33 cellular contexts compared by ENCODE assay signal in the genomic region with DNA sequence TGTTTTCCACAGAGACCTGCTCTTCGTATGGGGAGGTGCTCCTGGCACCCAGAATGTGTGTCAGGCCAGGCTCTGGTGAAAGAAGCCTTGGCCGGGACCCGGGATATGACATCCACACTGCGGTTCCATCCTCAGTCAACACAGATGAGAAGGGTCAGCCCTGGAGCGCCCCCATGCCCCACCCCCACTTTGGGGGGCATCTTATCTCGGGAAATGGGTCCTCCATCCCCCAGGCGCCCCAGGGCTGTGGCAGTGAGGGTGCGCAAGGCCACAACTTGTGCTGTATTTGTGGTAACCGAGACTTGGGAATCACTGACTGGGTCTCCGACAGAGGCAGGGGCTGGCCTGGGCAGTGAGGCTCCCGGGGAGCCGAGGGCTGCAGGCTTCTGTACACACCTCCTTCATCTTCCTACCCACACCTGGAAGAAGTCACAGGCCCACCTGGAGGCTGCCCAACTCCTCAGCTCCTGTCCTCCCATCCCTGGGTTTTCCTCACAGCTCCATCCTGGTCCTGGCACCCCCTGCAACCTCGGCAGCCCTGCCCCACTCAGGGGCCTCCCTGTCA. TPM values are rescaled to one million over a fixed set of nuclear protein-coding genes. Genes with fewer than 3 reads are reported as not detected.
"Had no signal": no experiment of that assay in that cellular context is flagged by ENCODE, and none has a peak within 500 bp of the region (broad histone marks: within the 10 kb centered on the region; RNA-seq: fewer than 3 reads in every experiment).

No MANE protein-coding gene starts in this region.

- ATAC-seq: effector memory CD8-positive, alpha-beta T cell; esophagus mucosa; gastrocnemius medialis; heart left ventricle; left cardiac atrium; left lung; left ventricle myocardium superior; mucosa of descending colon had no signal

- H3K27me3 ChIP-seq: colonic mucosa had no signal

- H3K9me3 ChIP-seq: colonic mucosa, esophagus squamous epithelium, gastrocnemius medialis, heart left ventricle, left lung, mucosa of descending colon had no signal

- H3K4me1 ChIP-seq: colonic mucosa, esophagus squamous epithelium, gastrocnemius medialis, heart left ventricle, left lung, lower lobe of right lung had no signal

- H3K27ac Mint-ChIP-seq: dendritic cell treated with granulocyte-macrophage colony-stimulating factor and Interleukin-4, amounts not matched to agents 40 ng/mL and 50 ng/mL, for 4 days; effector memory CD8-positive, alpha-beta T cell; endodermal cell; immature natural killer cell; mesothelial cell of epicardium had no signal

- H3K9me3 Mint-ChIP-seq: dendritic cell treated with granulocyte-macrophage colony-stimulating factor and Interleukin-4, amounts not matched to agents 40 ng/mL and 50 ng/mL, for 4 days; effector memory CD8-positive, alpha-beta T cell; endodermal cell; immature natural killer cell; mesothelial cell of epicardium; naive B cell had no signal

- H3K36me3 ChIP-seq: colonic mucosa, esophagus squamous epithelium, gastrocnemius medialis, heart left ventricle, left lung, lower lobe of right lung had no signal

- H3K36me3 Mint-ChIP-seq: immature natural killer cell, mesothelial cell of epicardium had no signal

- H3K4me3 ChIP-seq: colonic mucosa, esophagus squamous epithelium, gastrocnemius medialis, heart left ventricle, hepatocyte, left lung, lower lobe of right lung, mucosa of descending colon had no signal

- H3K4me2 ChIP-seq: hepatocyte had no signal

- H2AFZ ChIP-seq: hepatocyte had no signal

- H3K4me1 Mint-ChIP-seq: endodermal cell, immature natural killer cell, mesothelial cell of epicardium had no signal

- DNase-seq: colonic mucosa; cortex of kidney; effector CD8-positive, alpha-beta T cell; effector memory CD8-positive, alpha-beta T cell; erythroblast; esophagus squamous epithelium; foreskin fibroblast; foreskin melanocyte; gastrocnemius medialis; hypothalamus; immature natural killer cell; islet precursor cell; left cardiac atrium; left ventricle myocardium superior; lower lobe of right lung; mesenchymal stem cell; mucosa of descending colon; naive B cell had no signal

- H3K27ac ChIP-seq: colonic mucosa, epithelial cell of prostate, esophagus squamous epithelium, gastrocnemius medialis, heart left ventricle, hepatocyte, left lung, lower lobe of right lung had no signal

- H3K4me3 Mint-ChIP-seq: dendritic cell treated with granulocyte-macrophage colony-stimulating factor and Interleukin-4, amounts not matched to agents 40 ng/mL and 50 ng/mL, for 4 days; effector memory CD8-positive, alpha-beta T cell; endodermal cell; immature natural killer cell; mesothelial cell of epicardium; naive B cell had no signal

RNA-seq across cellular contexts. Expression of a gene that starts 8.0 kb away (rescaled TPM):
- total RNA-seq: dermis microvascular lymphatic vessel endothelial cell, endodermal cell, gastrocnemius medialis, glomerular endothelial cell, heart left ventricle, hepatocyte, kidney epithelial cell, left cardiac atrium, left ventricle myocardium superior, lower leg skin, lung microvascular endothelial cell, mesenteric fat pad, mesothelial cell of epicardium, myocyte had no signal
- polyA plus RNA-seq: heart left ventricle, hepatocyte, immature natural killer cell had no signal
